Comparison of ENCODE assay signal across 33 cellular contexts in the genomic region with DNA sequence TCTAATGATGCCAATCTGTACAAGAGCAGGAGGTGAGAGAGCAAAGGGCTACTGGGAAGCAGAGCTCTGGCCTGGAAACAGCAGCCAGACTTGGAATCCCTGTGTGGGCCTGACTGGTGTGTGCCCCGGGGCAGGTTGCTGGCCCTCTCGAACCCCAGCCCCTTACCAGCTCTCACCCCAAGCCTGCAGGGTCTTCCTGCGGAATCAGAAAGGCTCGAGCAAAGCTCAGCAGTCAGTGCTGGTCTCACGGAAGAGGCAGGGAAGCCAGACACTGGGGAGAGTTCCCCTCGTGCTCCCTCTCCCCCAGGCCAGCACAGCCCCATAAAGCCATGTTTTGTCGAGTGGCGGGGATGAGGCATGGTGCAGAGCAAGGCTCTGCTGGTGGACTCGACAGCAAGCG.
"Had no signal": no experiment of that assay in that cellular context is flagged by ENCODE, and none has a peak within 500 bp of the region (broad histone marks: within the 10 kb centered on the region; RNA-seq: fewer than 3 reads in every experiment).

No MANE protein-coding gene starts in this region.

- DNase-seq: activated B cell treated with CpG ODN at 0.5 μM for 24 hours; activated CD4-positive, alpha-beta memory T cell treated with anti-CD3 and anti-CD28 coated beads for 36 hours; activated CD4-positive, alpha-beta T cell treated with anti-CD3 and anti-CD28 coated beads for 4 hours; activated CD4-positive, alpha-beta T cell treated with anti-CD3 and anti-CD28 coated beads, Interleukin-2, amount 10 ng/mL, durations not matched to agents 24 days and 14 days; activated CD4-positive, alpha-beta T cell treated with anti-CD3 and anti-CD28 coated beads, Interleukin-2, amount 50 U/mL, for 1 hour; activated CD4-positive, alpha-beta T cell treated with anti-CD3 and anti-CD28 coated beads, Interleukin-2, amount 50 U/mL, for 4 hours; activated CD4-positive, CD25-positive, alpha-beta regulatory T cell treated with anti-CD3 and anti-CD28 coated beads, Interleukin-2, amount 50 U/mL, for 72 hours; activated CD8-positive, alpha-beta memory T cell treated with anti-CD3 and anti-CD28 coated beads, Interleukin-2, amount 50 U/mL, for 4 hours; activated CD8-positive, alpha-beta T cell treated with anti-CD3 and anti-CD28 coated beads for 36 hours; activated effector memory CD4-positive, alpha-beta T cell treated with anti-CD3 and anti-CD28 coated beads, Interleukin-2, amount 50 U/mL, for 16 hours; activated gamma-delta T cell treated with Interleukin-2 at 50 U/mL for 16 hours; activated naive CD4-positive, alpha-beta T cell; activated naive CD4-positive, alpha-beta T cell treated with anti-CD3 and anti-CD28 coated beads for 36 hours; activated naive CD4-positive, alpha-beta T cell treated with anti-CD3 and anti-CD28 coated beads, Interleukin-2, amount 50 U/mL, for 16 hours; activated naive CD8-positive, alpha-beta T cell treated with anti-CD3 and anti-CD28 coated beads for 36 hours; activated T-cell treated with anti-CD3 and anti-CD28 coated beads for 4 hours; activated T-cell treated with anti-CD3 and anti-CD28 coated beads, Interleukin-2, amount 50 U/mL, for 1 hour; activated T-cell treated with anti-CD3 and anti-CD28 coated beads, Interleukin-2, amount 50 U/mL, for 4 hours; activated T-cell treated with anti-CD3 and anti-CD28 coated beads, Interleukin-2, amount 50 U/mL, for 72 hours; adrenal gland; amniotic stem cell; aorta; body of pancreas; brain microvascular endothelial cell; caudate nucleus; SW 1271; T-helper 1 cell; T-helper 2 cell; T-helper 9 cell had no signal

- H3K36me3 ChIP-seq: breast epithelium had no signal

- H3K27ac ChIP-seq: body of pancreas, brain microvascular endothelial cell, breast epithelium, VCaP had no signal

- H3K4me1 ChIP-seq: body of pancreas, breast epithelium had no signal

- ATAC-seq: activated CD8-positive, alpha-beta T cell treated with anti-CD3 and anti-CD28 coated beads for 36 hours; activated naive CD4-positive, alpha-beta T cell treated with anti-CD3 and anti-CD28 coated beads, Interleukin-2, amount 50 U/mL, for 72 hours; activated T-cell treated with anti-CD3 and anti-CD28 coated beads, Interleukin-2, amount 50 U/mL, for 4 hours; activated T-cell treated with anti-CD3 and anti-CD28 coated beads, Interleukin-2, amount 50 U/mL, for 72 hours; activated T-helper 17 cell treated with anti-CD3 and anti-CD28 coated beads, Interleukin-2, amount 50 U/mL, for 72 hours; body of pancreas had no signal

- H3K9me3 ChIP-seq: adrenal gland, body of pancreas, breast epithelium had no signal

- H3K27me3 ChIP-seq: adrenal gland, body of pancreas, brain microvascular endothelial cell, breast epithelium had no signal

- H3K4me3 ChIP-seq: adrenal gland, body of pancreas, breast epithelium had no signal
